Comparison of ENCODE assay signal across 17 cellular contexts in the genomic region with DNA sequence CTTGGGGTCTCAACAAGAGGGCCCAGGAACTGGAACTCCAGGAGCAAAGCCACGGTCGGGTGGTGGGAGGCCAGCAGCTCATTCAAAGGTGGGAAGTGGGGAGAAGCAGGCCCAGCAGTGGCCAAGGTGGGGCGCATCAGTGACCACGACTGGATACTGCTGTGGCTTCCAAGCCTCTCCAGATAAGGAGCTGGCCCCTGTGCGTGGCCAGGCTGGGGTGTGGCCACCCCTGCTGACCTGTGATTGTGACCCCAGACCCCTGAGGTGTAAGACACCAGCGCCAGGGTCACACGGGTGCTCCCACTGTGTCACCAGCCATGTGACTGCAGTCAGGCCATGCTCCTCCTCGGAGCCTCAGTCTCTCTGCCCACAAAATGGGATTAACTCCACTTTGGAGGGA. TPM values are rescaled to one million over a fixed set of nuclear protein-coding genes. Genes with fewer than 3 reads are reported as not detected.
"Had no signal": no experiment of that assay in that cellular context is flagged by ENCODE, and none has a peak within 500 bp of the region (broad histone marks: within the 10 kb centered on the region; RNA-seq: fewer than 3 reads in every experiment).

No MANE protein-coding gene starts in this region.

- H3K4me1 Mint-ChIP-seq: activated CD4-positive, alpha-beta T cell treated with anti-CD3 and anti-CD28 coated beads, Interleukin-2, amount 10 ng/mL, durations not matched to agents 7 days and 5 days; activated naive CD4-positive, alpha-beta T cell treated with anti-CD3 and anti-CD28 coated beads, Interleukin-2, amount 50 U/mL, for 24 hours; immature natural killer cell had no signal

- FAIRE-seq: TTC549 had no signal

- H3K4me3 ChIP-seq: mucosa of descending colon, thoracic aorta had no signal

- DNase-seq: activated CD4-positive, alpha-beta T cell treated with anti-CD3 and anti-CD28 coated beads, Interleukin-2, amount 10 ng/mL, durations not matched to agents 7 days and 5 days; activated CD4-positive, CD25-positive, alpha-beta regulatory T cell; activated CD8-positive, alpha-beta memory T cell treated with anti-CD3 and anti-CD28 coated beads for 24 hours; amygdala; brain microvascular endothelial cell; immature natural killer cell; left colon; mammary epithelial cell; naive thymus-derived CD8-positive, alpha-beta T cell; stimulated activated CD4-positive, alpha-beta T cell treated with anti-CD3 and anti-CD28 coated beads, Interleukin-2, amount 100 ng/mL, for 48 hours; stimulated activated naive CD4-positive, alpha-beta T cell treated with Interleukin-2 at 50 U/mL for 16 hours; T-helper 2 cell had no signal

- H3K27ac ChIP-seq: brain microvascular endothelial cell had no signal

- H3K36me3 ChIP-seq: brain microvascular endothelial cell, thoracic aorta had no signal

- H3K9me3 ChIP-seq: mucosa of descending colon, thoracic aorta had no signal

- H3K36me3 Mint-ChIP-seq: activated naive CD4-positive, alpha-beta T cell treated with anti-CD3 and anti-CD28 coated beads, Interleukin-2, amount 50 U/mL, for 24 hours; immature natural killer cell; naive thymus-derived CD8-positive, alpha-beta T cell had no signal

- H3K4me3 Mint-ChIP-seq: activated CD4-positive, alpha-beta T cell treated with anti-CD3 and anti-CD28 coated beads, Interleukin-2, amount 10 ng/mL, durations not matched to agents 7 days and 5 days; activated naive CD4-positive, alpha-beta T cell treated with anti-CD3 and anti-CD28 coated beads, Interleukin-2, amount 50 U/mL, for 24 hours; immature natural killer cell; naive thymus-derived CD8-positive, alpha-beta T cell had no signal

- H3K27me3 Mint-ChIP-seq: activated CD4-positive, alpha-beta T cell treated with anti-CD3 and anti-CD28 coated beads, Interleukin-2, amount 10 ng/mL, durations not matched to agents 7 days and 5 days; activated naive CD4-positive, alpha-beta T cell treated with anti-CD3 and anti-CD28 coated beads, Interleukin-2, amount 50 U/mL, for 24 hours had no signal

- H3K27ac Mint-ChIP-seq: activated CD4-positive, alpha-beta T cell treated with anti-CD3 and anti-CD28 coated beads, Interleukin-2, amount 10 ng/mL, durations not matched to agents 7 days and 5 days; activated naive CD4-positive, alpha-beta T cell treated with anti-CD3 and anti-CD28 coated beads, Interleukin-2, amount 50 U/mL, for 24 hours; immature natural killer cell; naive thymus-derived CD8-positive, alpha-beta T cell had no signal

- H3K9me3 Mint-ChIP-seq: activated CD4-positive, alpha-beta T cell treated with anti-CD3 and anti-CD28 coated beads, Interleukin-2, amount 10 ng/mL, durations not matched to agents 7 days and 5 days; activated naive CD4-positive, alpha-beta T cell treated with anti-CD3 and anti-CD28 coated beads, Interleukin-2, amount 50 U/mL, for 24 hours; immature natural killer cell; naive thymus-derived CD8-positive, alpha-beta T cell had no signal

- ATAC-seq: left colon; mucosa of descending colon; naive thymus-derived CD8-positive, alpha-beta T cell; sciatic nerve had no signal

- H3K27me3 ChIP-seq: brain microvascular endothelial cell had no signal

RNA-seq across cellular contexts. Expression of a gene that starts 20.3 kb away (rescaled TPM):
- total RNA-seq: naive thymus-derived CD8-positive, alpha-beta T cell had no signal
- polyA plus RNA-seq: naive thymus-derived CD8-positive, alpha-beta T cell had no signal

RNA-seq across cellular contexts. Expression of a gene that starts 60.0 kb away (rescaled TPM):
- total RNA-seq: thoracic aorta had no signal
- polyA plus RNA-seq: mammary epithelial cell had no signal
